Comparison of ENCODE assay signal across 1 cellular context in the genomic region with DNA sequence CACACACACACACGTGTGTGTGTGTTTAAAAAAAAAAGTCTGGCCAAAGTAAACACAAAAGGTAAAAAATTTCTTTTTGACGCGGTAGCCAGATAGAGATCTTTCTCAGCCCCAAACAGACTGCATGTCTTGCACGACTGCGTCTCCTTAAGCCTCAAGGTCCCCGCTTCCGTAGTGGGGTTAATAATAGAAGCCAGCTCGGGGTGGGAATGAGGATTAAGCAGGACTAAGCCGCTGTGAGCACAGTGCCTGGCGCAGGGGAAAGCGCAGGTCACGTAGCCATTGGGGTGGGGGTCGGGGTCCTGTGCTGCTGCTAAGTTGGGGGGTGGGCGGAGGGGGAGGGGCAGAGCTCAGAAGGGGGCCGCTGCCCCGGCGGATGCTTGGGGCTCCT.
TF ChIP-seq lines count a peak whose summit lies in the region.

No MANE protein-coding gene starts in this region.

TF ChIP-seq in GM23338, 12 proteins besides CTCF, POLR2A, EP300 and RAD21:
- TF ChIP-seq ZNF462 (CRISPR knock-in tag; IDR thresholded peaks at IDR 0.05) (no peak), EZH2 (IDR thresholded peaks at IDR 0.05; ENCODE audit: low read depth, unreplicated experiment) (no peak), POLR2AphosphoS5 (IDR thresholded peaks at IDR 0.05; ENCODE audit: low read depth) (no peak), REST (IDR thresholded peaks at IDR 0.05; ENCODE audit: unreplicated experiment) (no peak), ZNF331 (CRISPR knock-in tag; IDR thresholded peaks at IDR 0.05; ENCODE audit: low read depth) (no peak), CREB1 (CRISPR knock-in tag; IDR thresholded peaks at IDR 0.05; ENCODE audit: low read depth) (no peak), ZNF114 (CRISPR knock-in tag; IDR thresholded peaks at IDR 0.05) (no peak), NANOG (IDR thresholded peaks at IDR 0.05; ENCODE audit: borderline replicate concordance) (no peak), ETS1 (IDR thresholded peaks at IDR 0.05) (no peak), EZH2phosphoT487 (IDR thresholded peaks at IDR 0.05; ENCODE audit: unreplicated experiment) (no peak), JUNB (IDR thresholded peaks at IDR 0.05; ENCODE audit: unreplicated experiment) (no peak), STAT1 (IDR thresholded peaks at IDR 0.05; ENCODE audit: unreplicated experiment) (no peak)
